ENCODE assay signal across 14 cellular contexts in genomic region chr6:50966532-50966931, GRCh38.
DNase-seq lines count a peak whose midpoint lies in the region; ATAC-seq and TF ChIP-seq lines count a peak whose summit lies in the region.
"Had no signal": no experiment of that assay in that cellular context is flagged by ENCODE, and none has a peak within 500 bp of the region (broad histone marks: within the 10 kb centered on the region; RNA-seq: fewer than 3 reads in every experiment).

No MANE protein-coding gene starts in this region.

- POLR2A ChIA-PET in SK-N-SH (lab: Yijun Ruan, JAX) = no interaction called here

- H3K4me3 ChIP-seq in SK-N-SH (ENCODE audit: low read depth in 2 of 2, low read length in 1 of 2) = no peak overlapping the region
- H3K4me3 ChIP-seq: body of pancreas had no signal

- no peak overlapping the region for H3K4me3 Mint-ChIP-seq in mesothelial cell of epicardium
- H3K4me3 Mint-ChIP-seq: immature natural killer cell; T-helper 1 cell treated with Interleukin-12 subunit alpha and Interleukin-12 subunit beta and Interleukin-4 antibody, amounts not matched to agents 30 μg/mL and 1 μg/mL, for 36 hours had no signal

- H3K36me3 Mint-ChIP-seq in mesothelial cell of epicardium = no peaks in the 10 kb centered on the region
- H3K36me3 Mint-ChIP-seq: immature natural killer cell had no signal

- H3K79me2 ChIP-seq in SK-N-SH (ENCODE audit: insufficient read depth) = no peaks in the 10 kb centered on the region

- no peak overlapping the region for H3K4me2 ChIP-seq in SK-N-SH

- TF ChIP-seq CTCF in SK-N-SH (IDR thresholded peaks at IDR 0.05) (no peak), mesothelial cell of epicardium (IDR thresholded peaks at IDR 0.05; ENCODE audit: unreplicated experiment) (no peak)

- no peaks in the 10 kb centered on the region for H3F3A ChIP-seq in SK-N-SH (replicated peaks; ENCODE audit: insufficient read depth)

- 13% methylated on average over 1 of the region's 1 CpG for WGBS in SK-N-SH (ENCODE audit: low lambda C conversion rate)

- peaks cover 8% of the 10 kb centered on the region for H3K4me1 Mint-ChIP-seq in mesothelial cell of epicardium
- H3K4me1 Mint-ChIP-seq: immature natural killer cell had no signal

- H3K4me1 ChIP-seq in SK-N-SH (ENCODE audit: control insufficient read depth in 1 of 2, insufficient read depth in 2 of 2, low read depth in 1 of 2, low read length in 1 of 2) = no peaks in the 10 kb centered on the region; a peak in 2 of 4 replicates
- H3K4me1 ChIP-seq: body of pancreas had no signal

- no peaks in the 10 kb centered on the region for H3K9me3 Mint-ChIP-seq in mesothelial cell of epicardium

- no peaks in the 10 kb centered on the region for H3K9me2 ChIP-seq in SK-N-SH

- no peak for TF ChIP-seq RAD21 in SK-N-SH (IDR thresholded peaks at IDR 0.05; ENCODE audit: low read length)

- H3K27me3 Mint-ChIP-seq in mesothelial cell of epicardium (ENCODE audit: low read depth) = no peaks in the 10 kb centered on the region

- no peak overlapping the region for H3K27ac ChIP-seq in SK-N-SH (ENCODE audit: low read depth in 2 of 2, low read length in 1 of 2)
- H3K27ac ChIP-seq: body of pancreas had no signal

- H2AFZ ChIP-seq in SK-N-SH (ENCODE audit: low read depth) = no peak overlapping the region

- CTCF ChIA-PET in SK-N-SH (lab: Yijun Ruan, JAX) = no interaction called here

- no peak for DNase-seq in effector CD8-positive, alpha-beta T cell (lab: John Stamatoyannopoulos, UW)
- DNase-seq in activated CD4-positive, alpha-beta T cell treated with anti-CD3 and anti-CD28 coated beads for 1 hour = no peak
- DNase-seq in SK-N-SH = no peak
- DNase-seq in mesothelial cell of epicardium (ENCODE audit: low spot score in 2 of 2, unreplicated experiment in 2 of 2) = no peak
- DNase-seq: activated T-cell treated with anti-CD3 and anti-CD28 coated beads for 4 hours; body of pancreas; erythroblast; immature natural killer cell; NCI-H524 treated with DMSO at 0.1 percent for 48 hours; stimulated activated CD4-positive, alpha-beta T cell treated with anti-CD3 and anti-CD28 coated beads, Interleukin-2, amount 100 ng/mL, for 24 hours had no signal

- H3K9ac ChIP-seq in SK-N-SH = no peak overlapping the region

- no peak overlapping the region for H3K27ac Mint-ChIP-seq in mesothelial cell of epicardium
- H3K27ac Mint-ChIP-seq: immature natural killer cell; T-helper 1 cell treated with Interleukin-12 subunit alpha and Interleukin-12 subunit beta and Interleukin-4 antibody, amounts not matched to agents 30 μg/mL and 1 μg/mL, for 36 hours had no signal

- TF ChIP-seq EP300 in SK-N-SH (IDR thresholded peaks at IDR 0.05; ENCODE audit: borderline replicate concordance in 1 of 2, low read depth in 1 of 2, low read length in 1 of 2) = no peak

- H3K27me3 ChIP-seq in SK-N-SH (ENCODE audit: insufficient read depth) = no peaks in the 10 kb centered on the region
- H3K27me3 ChIP-seq: body of pancreas had no signal

- H4K20me1 ChIP-seq in SK-N-SH (ENCODE audit: insufficient read depth) = no peaks in the 10 kb centered on the region

- H3K9me3 ChIP-seq in SK-N-SH = no peaks in the 10 kb centered on the region
- H3K9me3 ChIP-seq: body of pancreas had no signal

- ATAC-seq in GM19324 (IDR thresholded peaks at IDR 0.05; ENCODE audit: low FRiP score, unreplicated experiment) (peak; percentile 90), HG02678 (IDR thresholded peaks at IDR 0.05; ENCODE audit: unreplicated experiment) (peak; percentile 92), HG03442 (IDR thresholded peaks at IDR 0.05; ENCODE audit: unreplicated experiment) (peak; percentile 93)
- ATAC-seq: body of pancreas had no signal

- no peaks in the 10 kb centered on the region for H3K36me3 ChIP-seq in SK-N-SH (replicated peaks in 1 of 2; ENCODE audit: control insufficient read depth in 1 of 2, insufficient read depth in 2 of 2, low read length in 1 of 2)

TF ChIP-seq in SK-N-SH, 30 proteins besides CTCF, POLR2A, EP300 and RAD21:
- TF ChIP-seq TCF12 (IDR thresholded peaks at IDR 0.05) (no peak), MAX (IDR thresholded peaks at IDR 0.05; ENCODE audit: low read depth) (no peak), RFX5 (IDR thresholded peaks at IDR 0.05; ENCODE audit: low read length) (no peak), GATA2 (CRISPR knock-in tag; IDR thresholded peaks at IDR 0.05) (no peak), POLR2AphosphoS5 (IDR thresholded peaks at IDR 0.05; ENCODE audit: low read depth, low read length) (no peak), ELF1 (IDR thresholded peaks at IDR 0.05) (no peak), JUND (IDR thresholded peaks at IDR 0.05) (no peak), EZH2phosphoT487 (IDR thresholded peaks at IDR 0.05; ENCODE audit: borderline replicate concordance, low read depth) (no peak), USF1 (IDR thresholded peaks at IDR 0.05; ENCODE audit: borderline replicate concordance, low read depth) (no peak), RCOR1 (IDR thresholded peaks at IDR 0.05; ENCODE audit: low read length) (no peak), USF2 (IDR thresholded peaks at IDR 0.05; ENCODE audit: borderline replicate concordance, low read depth, low read length) (no peak), SMC3 (IDR thresholded peaks at IDR 0.05; ENCODE audit: low read depth, low read length) (no peak), YY1 (IDR thresholded peaks at IDR 0.05; ENCODE audit: low read depth) (no peak), PBX3 (IDR thresholded peaks at IDR 0.05) (no peak)
